1 cellular context compared by ENCODE assay signal in genomic region chr6:16730720-16731502, GRCh38.
TF ChIP-seq lines count a peak whose summit lies in the region.

No MANE protein-coding gene starts in this region.

TF ChIP-seq in HEK293, 187 proteins besides CTCF, POLR2A, EP300 and RAD21 (continued from another document and continues in another):
- TF ChIP-seq PRDM10 (tag by site-specific recombination; IDR thresholded peaks at IDR 0.05) (no peak), ZNF391 (tag by site-specific recombination; IDR thresholded peaks at IDR 0.05; ENCODE audit: borderline replicate concordance, low read depth) (no peak), ZBTB6 (tag by site-specific recombination; IDR thresholded peaks at IDR 0.05) (no peak), ZNF704 (tag by site-specific recombination; IDR thresholded peaks at IDR 0.05) (no peak), ZNF366 (tag by site-specific recombination; conservative IDR thresholded peaks at IDR 0.05) (peak; percentile 44), ZNF335 (tag by site-specific recombination; conservative IDR thresholded peaks at IDR 0.05) (no peak), ZNF488 (tag by site-specific recombination; IDR thresholded peaks at IDR 0.05) (no peak), ZNF26 (tag by site-specific recombination; IDR thresholded peaks at IDR 0.05) (no peak), KLF7 (tag by site-specific recombination; IDR thresholded peaks at IDR 0.05; ENCODE audit: borderline replicate concordance) (no peak), ZBTB10 (tag by site-specific recombination; IDR thresholded peaks at IDR 0.05) (no peak), ZNF10 (tag by site-specific recombination; IDR thresholded peaks at IDR 0.05) (no peak), INSM2 (tag by site-specific recombination; IDR thresholded peaks at IDR 0.05) (peak; percentile 60; the same call in 1 of the 2 replicates), PATZ1 (tag by site-specific recombination; IDR thresholded peaks at IDR 0.05) (no peak), ZNF157 (tag by site-specific recombination; IDR thresholded peaks at IDR 0.05) (no peak), ZXDB (tag by site-specific recombination; IDR thresholded peaks at IDR 0.05) (peak; percentile 65; the same call in 1 of the 2 replicates), ZSCAN30 (tag by site-specific recombination; IDR thresholded peaks at IDR 0.05) (peak; percentile 68; the same call in 1 of the 2 replicates), SP3 (tag by site-specific recombination; IDR thresholded peaks at IDR 0.05) (no peak), ZNF560 (tag by site-specific recombination; IDR thresholded peaks at IDR 0.05; ENCODE audit: borderline replicate concordance) (no peak), SCRT2 (tag by site-specific recombination; IDR thresholded peaks at IDR 0.05) (no peak), REPIN1 (tag by site-specific recombination; IDR thresholded peaks at IDR 0.05; ENCODE audit: low read depth) (no peak), TCF7L2 (IDR thresholded peaks at IDR 0.05; ENCODE audit: borderline replicate concordance, low read depth, low read length) (no peak), ZNF449 (tag by site-specific recombination; IDR thresholded peaks at IDR 0.05) (no peak), ZNF23 (tag by site-specific recombination; IDR thresholded peaks at IDR 0.05; ENCODE audit: borderline replicate concordance) (no peak), KLF10 (tag by site-specific recombination; IDR thresholded peaks at IDR 0.05) (peak; percentile 39; the same call in 1 of the 2 replicates), ZNF830 (tag by site-specific recombination; IDR thresholded peaks at IDR 0.05; ENCODE audit: low read depth) (no peak), ZFHX2 (tag by site-specific recombination; conservative IDR thresholded peaks at IDR 0.05) (no peak), ZNF341 (tag by site-specific recombination; IDR thresholded peaks at IDR 0.05; ENCODE audit: low read depth) (peak; percentile 22; the same call in 1 of the 2 replicates), ZFP41 (tag by site-specific recombination; IDR thresholded peaks at IDR 0.05; ENCODE audit: borderline replicate concordance) (no peak), ZNF629 (tag by site-specific recombination; IDR thresholded peaks at IDR 0.05) (peak; percentile 42; the same call in 1 of the 2 replicates), ZNF510 (tag by site-specific recombination; IDR thresholded peaks at IDR 0.05; ENCODE audit: insufficient replicate concordance) (no peak), TSHZ1 (tag by site-specific recombination; IDR thresholded peaks at IDR 0.05; ENCODE audit: borderline replicate concordance) (peak; percentile 65), SALL2 (tag by site-specific recombination; IDR thresholded peaks at IDR 0.05; ENCODE audit: borderline replicate concordance) (no peak)
